Comparison of ENCODE assay signal across 8 cellular contexts in the genomic region with DNA sequence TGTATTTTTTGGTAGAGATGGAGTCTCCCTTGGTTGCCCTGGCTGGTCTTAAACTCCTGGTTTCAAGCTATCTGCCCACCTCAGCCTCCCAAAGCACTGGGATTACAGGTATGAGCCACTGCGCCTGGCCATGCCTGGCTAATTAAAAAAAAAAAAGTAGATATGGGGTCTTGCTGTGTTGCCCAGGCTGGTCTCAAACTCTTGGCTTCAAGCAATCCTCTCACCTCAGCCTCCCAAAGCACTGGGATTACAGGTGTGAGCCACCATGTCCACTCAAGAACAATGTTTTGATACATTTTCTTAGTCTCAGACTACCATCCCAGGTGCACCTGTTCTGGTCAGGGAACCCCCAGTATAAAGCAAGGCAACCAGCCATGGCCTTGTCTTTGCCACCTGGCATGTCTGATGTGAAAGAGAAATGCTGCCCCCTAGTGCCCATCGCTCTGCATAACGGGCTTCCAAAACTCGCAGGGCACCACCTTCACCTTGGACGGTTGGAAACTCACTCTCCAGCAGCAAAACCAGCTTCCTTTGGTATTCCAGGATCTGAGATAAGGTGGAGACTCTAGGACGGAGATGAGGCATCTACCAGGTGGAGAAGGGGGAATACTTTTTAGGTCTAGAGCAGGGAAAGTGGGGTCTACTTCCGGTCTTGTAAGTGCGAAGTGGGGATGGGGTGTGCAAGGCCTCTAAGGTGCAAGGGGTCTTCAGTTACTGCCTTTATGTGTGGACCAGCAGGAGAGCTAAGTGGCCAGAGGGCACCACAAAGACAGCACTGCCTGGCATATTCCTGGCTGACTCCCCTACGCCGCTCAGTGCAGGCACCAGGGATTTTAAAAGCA. TPM values are rescaled to one million over a fixed set of nuclear protein-coding genes. Genes with fewer than 3 reads are reported as not detected.
DNase-seq lines count a peak whose midpoint lies in the region; ATAC-seq and TF ChIP-seq lines count a peak whose summit lies in the region.

No MANE protein-coding gene starts in this region.

- H3K9me3 ChIP-seq in lung (ENCODE audit: control insufficient read depth in 2 of 2, insufficient read depth in 1 of 2, low read length in 1 of 2): peaks cover 0 to 3% of the 10 kb centered on the region in 2 donors

- H3K27me3 ChIP-seq in lung (ENCODE audit: control insufficient read depth, insufficient read depth): no peaks in the 10 kb centered on the region

- peak; percentile 76 for TF ChIP-seq CTCF in lung (IDR thresholded peaks at IDR 0.05; ENCODE audit: control extremely low read depth, extremely low read depth)

- H3K27ac ChIP-seq in lung (ENCODE audit: low read depth in 1 of 2, low read length in 1 of 2): no peak overlapping the region

- ATAC-seq in HG02973 (IDR thresholded peaks at IDR 0.05; ENCODE audit: unreplicated experiment): peak; percentile 84
- ATAC-seq in lung (ENCODE audit: insufficient read depth, low FRiP score): peak; percentile 68

- no peaks in the 10 kb centered on the region for H3K36me3 ChIP-seq in lung (ENCODE audit: control insufficient read depth in 2 of 2, insufficient read depth in 2 of 2, low read length in 2 of 2)

- DNase-seq in activated gamma-delta T cell treated with Interleukin-2 at 50 U/mL for 16 hours (peak; percentile 74), activated gamma-delta T cell (lab: John Stamatoyannopoulos, UW) (no peak), NCI-H526 (lab: John Stamatoyannopoulos, UW) (peak; percentile 45 to 90), ecto neural progenitor cell (ENCODE audit: low spot score) (peak; percentile 83), lung (ENCODE audit: low spot score) (peak; percentile 75)
- peak; percentile 69 to 74 for DNase-seq in activated CD4-positive, alpha-beta T cell treated with anti-CD3 and anti-CD28 coated beads, Interleukin-2, amount 50 U/mL, for 4 hours
- peak; percentile 49 to 56 for DNase-seq in stimulated activated CD8-positive, alpha-beta memory T cell treated with anti-CD3 and anti-CD28 coated beads, Interleukin-15, amount 100 ng/mL, for 48 hours (ENCODE audit: low read depth in 2 of 2)

- 51 to 52% methylated on average over 10 of the region's 10 CpGs for WGBS in lung, 2 donors

- H3K4me3 ChIP-seq in lung: no peak overlapping the region

- H3K4me1 ChIP-seq in lung (ENCODE audit: control insufficient read depth in 2 of 2, insufficient read depth in 2 of 2, low read length in 2 of 2): peaks cover 0 to 4% of the 10 kb centered on the region in 2 donors

RNA-seq across cellular contexts. Expression of gene AFAP1, which starts 47.7 kb away (rescaled TPM):
- total RNA-seq in lung: 10 to 100 TPM; 17.4 to 34.1 TPM
- 1 to 10 TPM; 5.3 to 7.1 TPM for polyA plus RNA-seq in lung
